ENCODE assay signal across 19 cellular contexts in the genomic region with DNA sequence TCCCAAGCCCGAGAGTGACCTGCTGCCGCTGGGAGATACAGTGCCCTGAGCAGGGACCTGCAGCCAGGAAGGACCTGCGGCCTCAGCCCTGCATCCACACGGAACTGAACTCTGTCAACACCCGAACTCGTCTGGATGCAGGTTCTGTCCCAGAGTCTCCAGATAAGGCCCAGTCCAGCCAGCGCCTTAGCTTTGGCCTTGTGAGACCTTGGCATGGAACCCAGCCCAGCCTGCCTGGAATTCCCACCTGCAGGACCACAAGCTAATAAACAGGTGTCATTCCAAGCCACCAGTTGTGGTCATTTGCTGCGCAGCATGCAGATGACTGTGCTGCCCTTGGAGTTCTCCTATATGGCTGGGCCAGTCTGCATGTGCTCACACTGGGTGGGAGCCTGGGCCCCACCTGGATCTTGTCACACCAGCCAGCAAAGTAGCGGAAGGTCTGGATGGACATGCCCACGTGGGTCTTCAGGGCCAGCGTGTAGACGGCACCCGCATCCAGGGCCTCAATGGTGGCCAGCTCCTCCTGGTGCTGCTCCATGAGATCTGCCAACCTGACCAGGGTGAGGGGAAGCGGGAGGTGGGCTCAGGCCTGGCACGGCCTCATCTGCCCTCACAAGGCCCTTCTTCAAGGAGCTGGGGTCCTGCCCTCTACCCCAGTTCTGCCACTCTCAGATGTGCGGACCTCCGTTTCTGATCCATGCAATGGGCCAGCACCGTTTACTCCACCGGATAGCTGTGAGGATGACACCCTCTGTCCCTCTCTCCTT. TPM values are rescaled to one million over a fixed set of nuclear protein-coding genes. Genes with fewer than 3 reads are reported as not detected.
DNase-seq lines count a peak whose midpoint lies in the region; ATAC-seq and TF ChIP-seq lines count a peak whose summit lies in the region.
"Had no signal": no experiment of that assay in that cellular context is flagged by ENCODE, and none has a peak within 500 bp of the region (broad histone marks: within the 10 kb centered on the region; RNA-seq: fewer than 3 reads in every experiment).

No MANE protein-coding gene starts in this region.

- WGBS in H9 (ENCODE audit: extremely low coverage, insufficient read length, low lambda C conversion rate) = no CpG with 5 or more reads among the region's 19 CpGs
- 74 to 92% methylated on average over 10 to 18 of the region's 19 CpGs for WGBS in body of pancreas, 2 donors

- no peak overlapping the region for H2BK12ac ChIP-seq in H9 (ENCODE audit: insufficient read length, low read depth, low read length)

- no peaks in the 10 kb centered on the region for H4K20me1 ChIP-seq in H9 (ENCODE audit: control insufficient read depth, insufficient read depth, insufficient read length)

- H3K27ac ChIP-seq in H9 (ENCODE audit: insufficient read length, low read depth, low read length) (no peak overlapping the region), body of pancreas (peak overlapping the region in 1 of 4 donors; percentile 17)
- H3K27ac ChIP-seq: cardiac muscle cell, hepatocyte, HL-60 had no signal

- no peaks in the 10 kb centered on the region for H3K23me2 ChIP-seq in H9 (ENCODE audit: insufficient read length, low read depth, low read length, poor library complexity, severe bottlenecking)

- H2BK120ac ChIP-seq in H9 (ENCODE audit: low read depth, low read length, poor library complexity, severe bottlenecking) = no peak overlapping the region

- H3K4me3 Mint-ChIP-seq in H9 = no peak overlapping the region
- H3K4me3 Mint-ChIP-seq in T-helper 2 cell treated with Interferon-gamma antibody and Interleukin-4, amounts not matched to agents 5 μg/mL and 100 μg/mL, for 36 hours = no peak overlapping the region
- H3K4me3 Mint-ChIP-seq: effector memory CD8-positive, alpha-beta T cell; T-helper 1 cell treated with Interleukin-12 subunit alpha and Interleukin-12 subunit beta and Interleukin-4 antibody, amounts not matched to agents 30 μg/mL and 1 μg/mL, for 36 hours had no signal

- intact Hi-C loops in body of pancreas (cut with DNase I) = loop anchor here (5.0 kb wide), 2 partner anchors 71 to 261 kb away; a partner anchor contains a TSS

- H3K23ac ChIP-seq in H9 (ENCODE audit: insufficient read length, low read depth, low read length) = no peak overlapping the region

- no peaks in the 10 kb centered on the region for H3K36me3 Mint-ChIP-seq in H9 (ENCODE audit: insufficient read depth in 1 of 3, low read depth in 3 of 3)
- no peaks in the 10 kb centered on the region for H3K36me3 Mint-ChIP-seq in T-helper 2 cell treated with Interferon-gamma antibody and Interleukin-4, amounts not matched to agents 5 μg/mL and 100 μg/mL, for 36 hours (ENCODE audit: low read depth)

- H3K4me3 ChIP-seq in body of pancreas = no peak overlapping the region
- H3K4me3 ChIP-seq: cardiac muscle cell, hepatocyte had no signal

- H3T11ph ChIP-seq in H9 (ENCODE audit: low read length) = no peak overlapping the region

- H3K56ac ChIP-seq in H9 (ENCODE audit: insufficient read length, low read depth, low read length) = no peak overlapping the region

- TF ChIP-seq CTCF in H9 (conservative IDR thresholded peaks at IDR 0.05) = no peak
- TF ChIP-seq CTCF in body of pancreas (IDR thresholded peaks at IDR 0.05) = no peak
- TF ChIP-seq CTCF in GM13976 (IDR thresholded peaks at IDR 0.05; ENCODE audit: borderline replicate concordance, control extremely low read depth, extremely low read depth, insufficient read depth, missing control alignments) = no peak

- no peaks in the 10 kb centered on the region; a peak in 1 of 5 replicates for H3K9me3 Mint-ChIP-seq in H9
- H3K9me3 Mint-ChIP-seq in T-helper 2 cell treated with Interferon-gamma antibody and Interleukin-4, amounts not matched to agents 5 μg/mL and 100 μg/mL, for 36 hours = no peaks in the 10 kb centered on the region
- H3K9me3 Mint-ChIP-seq: effector memory CD8-positive, alpha-beta T cell; T-helper 1 cell treated with Interleukin-12 subunit alpha and Interleukin-12 subunit beta and Interleukin-4 antibody, amounts not matched to agents 30 μg/mL and 1 μg/mL, for 36 hours had no signal

- no peak overlapping the region for H3K4ac ChIP-seq in H9 (ENCODE audit: low read depth, low read length)

- TF ChIP-seq POLR2A in body of pancreas (IDR thresholded peaks at IDR 0.05) = no peak

- H4K91ac ChIP-seq in H9 (ENCODE audit: insufficient read length, low read depth, low read length) = no peak overlapping the region

- no peaks in the 10 kb centered on the region for H3K79me1 ChIP-seq in H9 (ENCODE audit: insufficient read depth, low read depth, low read length, poor library complexity, severe bottlenecking)

- H2BK15ac ChIP-seq in H9 (ENCODE audit: low read depth, low read length) = no peak overlapping the region

- no peak overlapping the region for H4K8ac ChIP-seq in H9 (replicated peaks; ENCODE audit: insufficient read length, low read depth, low read length)

- peaks cover 26% of the 10 kb centered on the region for H3K27me3 Mint-ChIP-seq in H9 (ENCODE audit: low read depth)
- H3K27me3 Mint-ChIP-seq in T-helper 2 cell treated with Interferon-gamma antibody and Interleukin-4, amounts not matched to agents 5 μg/mL and 100 μg/mL, for 36 hours (ENCODE audit: low read depth) = peaks cover 2% of the 10 kb centered on the region

- H3K79me2 ChIP-seq in H9 (ENCODE audit: insufficient read depth, low read length) = no peaks in the 10 kb centered on the region
- H3K79me2 ChIP-seq: hepatocyte had no signal

- H3K9me3 ChIP-seq in H9 (ENCODE audit: control insufficient read depth, low read depth, low read length) = no peaks in the 10 kb centered on the region
- H3K9me3 ChIP-seq in body of pancreas = no peaks in the 10 kb centered on the region

- peaks cover 22 to 26% of the 10 kb centered on the region in 2 experiments for H3K4me1 Mint-ChIP-seq in H9
- no peaks in the 10 kb centered on the region for H3K4me1 Mint-ChIP-seq in T-helper 2 cell treated with Interferon-gamma antibody and Interleukin-4, amounts not matched to agents 5 μg/mL and 100 μg/mL, for 36 hours (ENCODE audit: low read depth)

- no peak overlapping the region for H2AFZ ChIP-seq in H9 (ENCODE audit: low read length)
- H2AFZ ChIP-seq: hepatocyte had no signal

- H3K36me3 ChIP-seq in body of pancreas (replicated peaks in 1 of 2; ENCODE audit: insufficient read depth in 1 of 2, low read depth in 2 of 2) = no peaks in the 10 kb centered on the region
- H3K36me3 ChIP-seq: cardiac muscle cell had no signal

- no peak for ATAC-seq in body of pancreas
- no peak for ATAC-seq in HG02938 (IDR thresholded peaks at IDR 0.05; ENCODE audit: unreplicated experiment)
- ATAC-seq: effector memory CD8-positive, alpha-beta T cell had no signal

- no peaks in the 10 kb centered on the region for H3K27me3 ChIP-seq in H9 (ENCODE audit: insufficient read depth, low read length)
- H3K27me3 ChIP-seq in body of pancreas = no peaks in the 10 kb centered on the region
- H3K27me3 ChIP-seq: cardiac muscle cell, hepatocyte had no signal

- H3K18ac ChIP-seq in H9 (ENCODE audit: insufficient read length, low read depth, low read length) = no peak overlapping the region

- DNase-seq in H9 (peak; percentile 15), body of pancreas (peak in 3 of 4 donors; percentile 7 to 13 (median 8)), kidney tubule cell (ENCODE audit: low spot score) (peak; percentile 49), renal cortical epithelial cell (ENCODE audit: low read depth) (peak; percentile 26), NCI-H187 treated with DMSO at 0.1 percent for 48 hours (lab: John Stamatoyannopoulos, UW) (no peak), GM13976 (ENCODE audit: low spot score) (no peak)
- DNase-seq in T-helper 2 cell treated with Interferon-gamma antibody and Interleukin-4, amounts not matched to agents 5 μg/mL and 100 μg/mL, for 36 hours (ENCODE audit: low spot score) = no peak
- DNase-seq: activated CD4-positive, alpha-beta T cell treated with anti-CD3 and anti-CD28 coated beads for 48 hours; effector memory CD8-positive, alpha-beta T cell; EL; NCI-H1105 treated with DMSO at 0.1 percent for 48 hours; NCI-H2227 treated with DMSO at 0.1 percent for 48 hours; NK-92 treated with Interleukin-12 subunit alpha and Interleukin-12 subunit beta, amount 100 ng/mL, for 24 hours had no signal

- no peak overlapping the region for H3K9ac ChIP-seq in H9 (ENCODE audit: extremely low read depth, insufficient read length, low read length)

- H4K5ac ChIP-seq in H9 (ENCODE audit: insufficient read length, low read depth, low read length) = no peak overlapping the region

- no peak overlapping the region for H2AK5ac ChIP-seq in H9 (ENCODE audit: insufficient read length, low read length)

- no peak overlapping the region; a peak in 1 of 7 replicates for H3K27ac Mint-ChIP-seq in H9
- no peak overlapping the region for H3K27ac Mint-ChIP-seq in T-helper 2 cell treated with Interferon-gamma antibody and Interleukin-4, amounts not matched to agents 5 μg/mL and 100 μg/mL, for 36 hours
- H3K27ac Mint-ChIP-seq: effector memory CD8-positive, alpha-beta T cell; T-helper 1 cell treated with Interleukin-12 subunit alpha and Interleukin-12 subunit beta and Interleukin-4 antibody, amounts not matched to agents 30 μg/mL and 1 μg/mL, for 36 hours had no signal

- in situ Hi-C loops in GM13976 (cut with MboI; ENCODE audit: low sequenced_read_pairs, unreplicated experiment) = no loop called here

- no peak overlapping the region for H3K4me2 ChIP-seq in H9 (ENCODE audit: insufficient read depth, insufficient read length, low read length)
- H3K4me2 ChIP-seq: hepatocyte had no signal

- H2BK20ac ChIP-seq in H9 (ENCODE audit: low read depth, low read length, poor library complexity, severe bottlenecking) = no peak overlapping the region

- no peak overlapping the region for H3K14ac ChIP-seq in H9 (ENCODE audit: insufficient read depth, low read length)

- H3K4me1 ChIP-seq in H9 (ENCODE audit: insufficient read depth, low read length) (peaks cover 3% of the 10 kb centered on the region; the same call in 1 of the 2 replicates), body of pancreas (peaks cover 16% of the 10 kb centered on the region)

- H2BK5ac ChIP-seq in H9 (ENCODE audit: insufficient read length, low read length) = no peak overlapping the region

RNA-seq across cellular contexts. Expression of a gene that starts 47.2 kb away (rescaled TPM):
- total RNA-seq in H9 (2021) (35.5 and 37.3 TPM in 2 replicates), body of pancreas (10 to 100 TPM; 27.4 to 41.0 TPM), renal cortical epithelial cell (46.2 and 78.6 TPM in 2 replicates)

RNA-seq across cellular contexts. Expression of a gene that starts 49.2 kb away (rescaled TPM):
- total RNA-seq in H9 (2021) (0.68 and 0.90 TPM in 2 replicates), body of pancreas (10 to 100 TPM; 54.7 to 65.3 TPM), renal cortical epithelial cell (2.4 and 4.6 TPM in 2 replicates)
- total RNA-seq: pulmonary artery endothelial cell had no signal

Comparison
In these comparisons a context has a peak if more than half of its experiments do, and no peak if none do; other contexts are left out.
1. DNase-seq: peak in H9 (single experiment), body of pancreas (3 of 4), kidney tubule cell (single experiment) and renal cortical epithelial cell (single experiment); none in NCI-H187 treated with DMSO at 0.1 percent for 48 hours (single experiment), T-helper 2 cell treated with Interferon-gamma antibody and Interleukin-4, amounts not matched to agents 5 μg/mL and 100 μg/mL, for 36 hours (single experiment) and GM13976 (single experiment).
2. RNA of a gene that starts 49.2 kb away (total RNA-seq): 54.7 to 65.3 TPM in body of pancreas; 2.4 to 4.6 TPM in renal cortical epithelial cell and 0.68 to 0.90 TPM in H9; every median in the first group is over 10 times any median in the second.